Comparison of ENCODE assay signal across 1 cellular context in genomic region chr10:132280646-132281074, GRCh38.
TF ChIP-seq lines count a peak whose summit lies in the region.

No MANE protein-coding gene starts in this region.

TF ChIP-seq in A549, 52 proteins besides CTCF, POLR2A, EP300 and RAD21 (continued from another document):
- no peak for TF ChIP-seq HMGXB4 (CRISPR knock-in tag; IDR thresholded peaks at IDR 0.05; ENCODE audit: borderline replicate concordance)
- TF ChIP-seq EHF (CRISPR knock-in tag; IDR thresholded peaks at IDR 0.05): no peak
- no peak for TF ChIP-seq JUN (IDR thresholded peaks at IDR 0.05)
- no peak for TF ChIP-seq EHMT2 (IDR thresholded peaks at IDR 0.05; ENCODE audit: low read depth)
- no peak for TF ChIP-seq RCOR1 (IDR thresholded peaks at IDR 0.05; ENCODE audit: low read depth, low read length)
- no peak for TF ChIP-seq KDM1A (IDR thresholded peaks at IDR 0.05; ENCODE audit: low read depth)
- TF ChIP-seq USF2 (IDR thresholded peaks at IDR 0.05): no peak
- no peak for TF ChIP-seq SMC3 (IDR thresholded peaks at IDR 0.05)
- TF ChIP-seq PBX3 (IDR thresholded peaks at IDR 0.05): no peak
- TF ChIP-seq CEBPB (IDR thresholded peaks at IDR 0.05): no peak
- no peak for TF ChIP-seq ZFP36 (IDR thresholded peaks at IDR 0.05; ENCODE audit: borderline replicate concordance, partially characterized antibody)
- no peak for TF ChIP-seq MAX (IDR thresholded peaks at IDR 0.05)
- TF ChIP-seq RNF2 (IDR thresholded peaks at IDR 0.05; ENCODE audit: borderline replicate concordance, low read depth): no peak
- no peak for TF ChIP-seq CBX8 (IDR thresholded peaks at IDR 0.05)
